ENCODE assay signal across 17 cellular contexts in the genomic region with DNA sequence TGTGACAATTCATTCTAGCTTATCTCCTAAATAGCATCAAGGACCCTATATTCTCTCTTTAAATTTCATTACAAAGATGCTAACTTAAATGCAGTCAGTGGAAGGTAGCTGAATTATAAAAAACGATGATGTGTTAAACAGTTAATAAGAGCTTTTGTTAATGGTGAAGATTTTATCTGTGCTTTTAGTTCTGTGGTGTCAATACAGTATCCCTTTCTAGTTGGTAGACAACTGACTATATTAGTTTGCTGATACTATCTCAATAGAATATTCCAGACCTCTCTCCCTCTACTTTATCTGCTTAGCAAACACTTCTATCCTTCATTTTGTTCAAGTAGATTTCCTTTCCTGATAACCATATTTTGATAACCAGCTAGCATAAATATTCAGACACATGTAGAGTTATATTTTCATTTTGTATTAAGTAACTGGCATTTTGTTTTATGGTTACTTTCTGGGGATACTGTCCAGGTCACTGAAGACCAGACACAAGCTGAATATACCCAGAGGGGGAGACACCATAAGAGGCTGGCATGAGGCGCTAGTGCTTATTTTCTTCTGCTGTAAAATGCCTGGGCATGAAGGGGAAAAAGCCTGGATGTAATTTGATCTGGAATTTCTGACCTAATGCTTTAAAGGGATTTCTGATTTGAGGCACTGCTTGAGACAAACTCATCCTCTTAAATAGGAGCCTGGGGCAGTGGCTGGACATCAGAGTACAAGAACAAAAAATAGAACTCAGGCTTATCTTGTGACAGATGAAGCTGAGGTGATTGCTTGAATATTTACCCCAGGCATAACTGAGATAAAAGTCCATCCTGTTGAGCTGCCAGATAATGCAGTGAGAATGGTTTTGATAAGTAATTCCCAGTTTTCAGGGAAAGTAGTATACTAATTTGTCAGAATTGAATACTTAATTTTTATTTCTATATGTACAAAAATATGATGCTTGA.
DNase-seq lines count a peak whose midpoint lies in the region; ATAC-seq, FAIRE-seq and TF ChIP-seq lines count a peak whose summit lies in the region.
"Had no signal": no experiment of that assay in that cellular context is flagged by ENCODE, and none has a peak within 500 bp of the region (broad histone marks: within the 10 kb centered on the region; RNA-seq: fewer than 3 reads in every experiment).

No MANE protein-coding gene starts in this region.

- no peak overlapping the region for H2AFZ ChIP-seq in IMR-90 (replicated peaks; ENCODE audit: low read length, poor library complexity)

- H2AK5ac ChIP-seq in IMR-90 (ENCODE audit: low read depth, low read length): no peak overlapping the region

- H3K36me3 Mint-ChIP-seq in mesothelial cell of epicardium: peaks cover 2% of the 10 kb centered on the region

- H3K4me1 Mint-ChIP-seq in mesothelial cell of epicardium: peaks cover 25% of the 10 kb centered on the region

- H3K27me3 ChIP-seq in IMR-90 (ENCODE audit: control insufficient read depth, insufficient read depth, low read length) (no peaks in the 10 kb centered on the region), small intestine (ENCODE audit: control insufficient read depth in 2 of 2, insufficient read depth in 2 of 2, low read length in 2 of 2) (no peaks in the 10 kb centered on the region), sigmoid colon (no peaks in the 10 kb centered on the region)

- no peaks in the 10 kb centered on the region for H3K9me3 ChIP-seq in IMR-90 (ENCODE audit: control insufficient read depth, insufficient read depth, low read length)
- no peaks in the 10 kb centered on the region for H3K9me3 ChIP-seq in small intestine (ENCODE audit: control insufficient read depth, low read depth)
- no peaks in the 10 kb centered on the region for H3K9me3 ChIP-seq in sigmoid colon

- H4K5ac ChIP-seq in IMR-90 (ENCODE audit: low read depth, low read length): no peak overlapping the region

- H3K36me3 ChIP-seq in IMR-90 (ENCODE audit: control insufficient read depth, insufficient read depth, low read length) (no peaks in the 10 kb centered on the region), small intestine (ENCODE audit: control insufficient read depth in 2 of 2, insufficient read depth in 2 of 2, low read length in 2 of 2) (no peaks in the 10 kb centered on the region), sigmoid colon (no peaks in the 10 kb centered on the region)

- no CpG with 5 or more reads among the region's 2 CpGs for WGBS in IMR-90 (ENCODE audit: extremely low coverage in 2 of 2, insufficient read length in 1 of 2), 2 experiments
- 79 to 87% (median 84%) methylated on average over 2 of the region's 2 CpGs for WGBS in small intestine, 3 donors
- 82 to 90% methylated on average over 2 of the region's 2 CpGs for WGBS in sigmoid colon, 2 donors

- H3K27ac ChIP-seq in IMR-90 (ENCODE audit: insufficient read depth, low read length) (no peak overlapping the region), small intestine (ENCODE audit: low read depth in 1 of 2, low read length in 1 of 2) (no peak overlapping the region), sigmoid colon (no peak overlapping the region)
- H3K27ac ChIP-seq: KMS-11, RWPE1 had no signal

- no peak overlapping the region for H3K4me2 ChIP-seq in IMR-90 (ENCODE audit: low read depth, low read length)
- H3K4me2 ChIP-seq: KMS-11 had no signal

- H3K4me3 Mint-ChIP-seq in mesothelial cell of epicardium: no peak overlapping the region

- H3K23ac ChIP-seq in IMR-90 (ENCODE audit: low read depth, low read length): no peak overlapping the region

- peaks cover 17% of the 10 kb centered on the region for H3K9me3 Mint-ChIP-seq in mesothelial cell of epicardium

- H3K9ac ChIP-seq in IMR-90 (ENCODE audit: low read depth, low read length): no peak overlapping the region
- H3K9ac ChIP-seq: KMS-11 had no signal

- in situ Hi-C loops in IMR-90 (cut with MboI; ENCODE audit: low sequenced_read_pairs): no loop called here

- H2BK5ac ChIP-seq in IMR-90 (ENCODE audit: low read depth, low read length, poor library complexity, severe bottlenecking): no peak overlapping the region

- TF ChIP-seq EP300 in sigmoid colon (IDR thresholded peaks at IDR 0.05): no peak

- dilution Hi-C loops in IMR-90 (cut with HindIII; ENCODE audit: low sequenced_read_pairs, unreplicated experiment): no loop called here

- ATAC-seq in IMR-90 (ENCODE audit: low read depth) (no peak), SK-N-SH treated with all-trans-retinoic acid at 6 μM for 48 hours (no peak; the same call in 2 of the 3 replicates), HG03108 (IDR thresholded peaks at IDR 0.05; ENCODE audit: unreplicated experiment) (no peak)

- H3K9me1 ChIP-seq in IMR-90 (ENCODE audit: insufficient read depth, low read length): peaks cover under 1% of the 10 kb centered on the region; the same call in 1 of the 2 replicates

- no peak for FAIRE-seq in small intestine (lab: Jason Lieb, UNC)
- FAIRE-seq: GM12892 had no signal

- peak overlapping the region; percentile 7 for H3K27ac Mint-ChIP-seq in mesothelial cell of epicardium

- BruUV-seq in IMR-90 (replicated peaks; lab: Mats Ljungman, UMichigan): no TSS peak

- H2AK9ac ChIP-seq in IMR-90 (replicated peaks; ENCODE audit: low read depth, low read length, poor library complexity): no peak overlapping the region

- peak overlapping the region; percentile 62; the same call in 1 of the 2 replicates for H3K18ac ChIP-seq in IMR-90 (ENCODE audit: low read depth, low read length)

- H4K20me1 ChIP-seq in IMR-90 (ENCODE audit: insufficient read depth, low read length): no peaks in the 10 kb centered on the region

- peak overlapping the region in 1 of 2 experiments; percentile 22; a peak in 1 of 4 replicates for H4K8ac ChIP-seq in IMR-90 (ENCODE audit: low read depth in 2 of 2, low read length in 2 of 2)

- DNase-seq in IMR-90: peak; percentile 31
- DNase-seq in fibroblast of pulmonary artery (ENCODE audit: low read depth): peak; percentile 0
- DNase-seq in mesothelial cell of epicardium (ENCODE audit: low spot score in 2 of 2, unreplicated experiment in 2 of 2): no peak
- no peak for DNase-seq in DMS53 treated with DMSO at 0.1 percent for 48 hours (lab: John Stamatoyannopoulos, UW; ENCODE audit: unreplicated experiment)
- DNase-seq in small intestine: no peak
- no peak for DNase-seq in sigmoid colon
- DNase-seq: GOT3; NCI-H1092; NCI-H2081 treated with DMSO at 0.1 percent for 48 hours; NCI-H2227 treated with DMSO at 0.1 percent for 48 hours; NCI-H526 treated with DMSO at 0.1 percent for 48 hours; NK-92 treated with Interleukin-12 subunit alpha and Interleukin-12 subunit beta, amount 100 ng/mL, for 24 hours had no signal

- TF ChIP-seq CTCF in IMR-90 (conservative IDR thresholded peaks at IDR 0.05; ENCODE audit: low read depth, low read length) (no peak), fibroblast of pulmonary artery (IDR thresholded peaks at IDR 0.05; ENCODE audit: low read length, missing control alignments) (no peak), mesothelial cell of epicardium (IDR thresholded peaks at IDR 0.05; ENCODE audit: unreplicated experiment) (no peak), sigmoid colon (IDR thresholded peaks at IDR 0.05) (no peak)

- no peak overlapping the region; the same call in none of the 2 replicates for H3K56ac ChIP-seq in IMR-90 (ENCODE audit: extremely low read depth, insufficient read depth, low read length)

- TF ChIP-seq RAD21 in IMR-90 (IDR thresholded peaks at IDR 0.05; ENCODE audit: low read length): no peak

- TF ChIP-seq POLR2A in IMR-90 (IDR thresholded peaks at IDR 0.05; ENCODE audit: low read depth, low read length): no peak
- TF ChIP-seq POLR2A in sigmoid colon (IDR thresholded peaks at IDR 0.05): no peak

- CTCF ChIA-PET in IMR-90 (lab: Yijun Ruan, JAX): no interaction called here

- POLR2A ChIA-PET in IMR-90 (lab: Charles Lee; ENCODE audit: unreplicated experiment): no interaction called here

- H2BK20ac ChIP-seq in IMR-90 (ENCODE audit: low read depth, low read length): peak overlapping the region; percentile 6; the same call in 1 of the 2 replicates

- no peak overlapping the region for H2BK15ac ChIP-seq in IMR-90 (ENCODE audit: low read depth, low read length)

- no peaks in the 10 kb centered on the region for H3K27me3 Mint-ChIP-seq in mesothelial cell of epicardium (ENCODE audit: low read depth)

- no peak overlapping the region; the same call in 1 of the 2 replicates for H2BK120ac ChIP-seq in IMR-90 (ENCODE audit: low read depth, low read length)

- no peak overlapping the region for H4K91ac ChIP-seq in IMR-90 (ENCODE audit: insufficient read depth, low read depth, low read length)

- H3K4me1 ChIP-seq in IMR-90 (ENCODE audit: control insufficient read depth, insufficient read depth, low read length): peaks cover 2% of the 10 kb centered on the region
- H3K4me1 ChIP-seq in small intestine (ENCODE audit: control insufficient read depth in 2 of 2, insufficient read depth in 1 of 2, low read depth in 1 of 2, low read length in 1 of 2): no peaks in the 10 kb centered on the region
- no peaks in the 10 kb centered on the region for H3K4me1 ChIP-seq in sigmoid colon

- intact Hi-C loops in IMR-90 (cut with micrococcal nuclease): no loop called here
- intact Hi-C loops in sigmoid colon (cut with DNase I): no loop called here

- no peak overlapping the region for H3K4me3 ChIP-seq in IMR-90 (ENCODE audit: insufficient read depth, low read depth, low read length)
- no peak overlapping the region for H3K4me3 ChIP-seq in fibroblast of pulmonary artery (replicated peaks; ENCODE audit: low read depth, low read length)
- no peak overlapping the region for H3K4me3 ChIP-seq in small intestine (ENCODE audit: low read depth in 1 of 2, low read length in 2 of 2)
- no peak overlapping the region for H3K4me3 ChIP-seq in sigmoid colon

- H3K14ac ChIP-seq in IMR-90 (replicated peaks; ENCODE audit: low read depth, low read length): 0 out of 2 replicates have a peak overlapping the region, but pooled peaks have one; percentile 19

- no peak overlapping the region for H3K4ac ChIP-seq in IMR-90 (ENCODE audit: low read depth, low read length)

- H3K79me1 ChIP-seq in IMR-90 (ENCODE audit: low read depth in 1 of 2, low read length in 2 of 2): no peaks in the 10 kb centered on the region

TF ChIP-seq in IMR-90, 13 proteins besides CTCF, POLR2A, EP300 and RAD21 (continues in another document):
- no peak for TF ChIP-seq CEBPB (IDR thresholded peaks at IDR 0.05; ENCODE audit: low read depth, low read length)

TF ChIP-seq in SK-N-SH treated with all-trans-retinoic acid at 6 μM for 48 hours, 23 proteins besides CTCF, POLR2A, EP300 and RAD21 (continues in another document):
- TF ChIP-seq TOX (CRISPR knock-in tag; IDR thresholded peaks at IDR 0.05; ENCODE audit: borderline replicate concordance): no peak
- TF ChIP-seq TCF4 (CRISPR knock-in tag; IDR thresholded peaks at IDR 0.05; ENCODE audit: borderline replicate concordance): peak; percentile 86

Comparison
In these comparisons a context has a peak if more than half of its experiments do, and no peak if none do; other contexts are left out.
1. DNase-seq: peak in IMR-90 (single experiment) and fibroblast of pulmonary artery (single experiment); none in mesothelial cell of epicardium (0 of 2), DMS53 treated with DMSO at 0.1 percent for 48 hours (single experiment), small intestine (single experiment) and sigmoid colon (single experiment).